Comparison of ENCODE assay signal across 1 cellular context in the genomic region with DNA sequence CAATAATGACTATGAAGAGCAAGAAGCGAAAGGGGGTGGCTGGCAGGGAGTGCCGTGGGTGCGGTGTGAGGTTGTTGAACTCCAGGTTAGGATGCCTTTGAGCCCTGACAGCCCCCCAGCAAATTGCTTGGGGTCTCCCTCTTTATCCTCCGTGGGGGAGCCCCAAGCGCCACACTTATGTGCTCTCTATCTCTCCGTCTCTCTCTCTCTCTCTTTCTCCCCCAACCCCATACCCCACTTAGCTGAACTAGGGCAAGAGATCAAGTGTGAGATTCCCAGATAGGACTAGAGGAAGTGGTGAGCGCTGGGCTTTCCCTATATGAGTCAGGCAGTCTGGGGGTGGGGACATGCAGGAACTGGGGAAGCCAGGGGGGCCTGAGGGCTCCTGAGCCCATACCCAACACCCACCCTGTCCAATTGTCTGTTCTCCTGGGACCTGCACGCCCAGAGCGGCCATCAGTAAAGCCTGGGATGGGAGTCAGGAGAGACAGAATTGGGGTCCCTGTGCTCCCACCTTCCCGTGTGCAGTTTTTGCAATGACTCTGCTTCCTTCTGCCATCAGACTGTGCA.
TF ChIP-seq lines count a peak whose summit lies in the region.

No MANE protein-coding gene starts in this region.

TF ChIP-seq in K562, 482 proteins besides CTCF, POLR2A, EP300 and RAD21 (continued from another document and continues in another):
- no peak for TF ChIP-seq ZNF518B (CRISPR knock-in tag; IDR thresholded peaks at IDR 0.05)
- TF ChIP-seq FUS (optimal IDR thresholded peaks at IDR 0.05; ENCODE audit: low read depth, low read length): no peak
- no peak for TF ChIP-seq MAX (CRISPR knock-in tag; IDR thresholded peaks at IDR 0.05)
- TF ChIP-seq ZC3H8 (IDR thresholded peaks at IDR 0.05): no peak
- no peak for TF ChIP-seq NR0B1 (IDR thresholded peaks at IDR 0.05; ENCODE audit: partially characterized antibody)
- TF ChIP-seq RB1 (IDR thresholded peaks at IDR 0.05; ENCODE audit: low read depth): no peak
- TF ChIP-seq ZNF655 (CRISPR knock-in tag; IDR thresholded peaks at IDR 0.05): no peak
- no peak for TF ChIP-seq ZSCAN29 (IDR thresholded peaks at IDR 0.05)
- peak; percentile 45 for TF ChIP-seq CBFA2T3 (IDR thresholded peaks at IDR 0.05)
- no peak for TF ChIP-seq CHD1 (IDR thresholded peaks at IDR 0.05; ENCODE audit: low read length)
- TF ChIP-seq, protein P1, sequence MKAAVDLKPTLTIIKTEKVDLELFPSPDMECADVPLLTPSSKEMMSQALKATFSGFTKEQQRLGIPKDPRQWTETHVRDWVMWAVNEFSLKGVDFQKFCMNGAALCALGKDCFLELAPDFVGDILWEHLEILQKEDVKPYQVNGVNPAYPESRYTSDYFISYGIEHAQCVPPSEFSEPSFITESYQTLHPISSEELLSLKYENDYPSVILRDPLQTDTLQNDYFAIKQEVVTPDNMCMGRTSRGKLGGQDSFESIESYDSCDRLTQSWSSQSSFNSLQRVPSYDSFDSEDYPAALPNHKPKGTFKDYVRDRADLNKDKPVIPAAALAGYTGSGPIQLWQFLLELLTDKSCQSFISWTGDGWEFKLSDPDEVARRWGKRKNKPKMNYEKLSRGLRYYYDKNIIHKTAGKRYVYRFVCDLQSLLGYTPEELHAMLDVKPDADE (conservative IDR thresholded peaks at IDR 0.05; ENCODE audit: control insufficient read depth, low read depth, low read length): no peak
- peak; percentile 86 for TF ChIP-seq ATF3 (IDR thresholded peaks at IDR 0.05)
- no peak for TF ChIP-seq ATF3 (CRISPR knock-in tag; conservative IDR thresholded peaks at IDR 0.05)
- TF ChIP-seq ZNF217 (CRISPR knock-in tag; IDR thresholded peaks at IDR 0.05): no peak
- TF ChIP-seq, protein P2, sequence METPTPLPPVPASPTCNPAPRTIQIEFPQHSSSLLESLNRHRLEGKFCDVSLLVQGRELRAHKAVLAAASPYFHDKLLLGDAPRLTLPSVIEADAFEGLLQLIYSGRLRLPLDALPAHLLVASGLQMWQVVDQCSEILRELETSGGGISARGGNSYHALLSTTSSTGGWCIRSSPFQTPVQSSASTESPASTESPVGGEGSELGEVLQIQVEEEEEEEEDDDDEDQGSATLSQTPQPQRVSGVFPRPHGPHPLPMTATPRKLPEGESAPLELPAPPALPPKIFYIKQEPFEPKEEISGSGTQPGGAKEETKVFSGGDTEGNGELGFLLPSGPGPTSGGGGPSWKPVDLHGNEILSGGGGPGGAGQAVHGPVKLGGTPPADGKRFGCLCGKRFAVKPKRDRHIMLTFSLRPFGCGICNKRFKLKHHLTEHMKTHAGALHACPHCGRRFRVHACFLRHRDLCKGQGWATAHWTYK (CRISPR knock-in tag; IDR thresholded peaks at IDR 0.05): no peak; the same call in 1 of the 2 replicates
- no peak for TF ChIP-seq TGIF2 (CRISPR knock-in tag; IDR thresholded peaks at IDR 0.05)
- no peak for TF ChIP-seq POU5F1 (IDR thresholded peaks at IDR 0.05; ENCODE audit: borderline replicate concordance, low read depth, low read length, partially characterized antibody)
- TF ChIP-seq FOXK1 (CRISPR knock-in tag; IDR thresholded peaks at IDR 0.05; ENCODE audit: borderline replicate concordance): no peak
- TF ChIP-seq NCOA2 (IDR thresholded peaks at IDR 0.05; ENCODE audit: partially characterized antibody in 2 of 2): no peak
- no peak for TF ChIP-seq TEAD2 (tag; IDR thresholded peaks at IDR 0.05)
- TF ChIP-seq, protein P3, sequence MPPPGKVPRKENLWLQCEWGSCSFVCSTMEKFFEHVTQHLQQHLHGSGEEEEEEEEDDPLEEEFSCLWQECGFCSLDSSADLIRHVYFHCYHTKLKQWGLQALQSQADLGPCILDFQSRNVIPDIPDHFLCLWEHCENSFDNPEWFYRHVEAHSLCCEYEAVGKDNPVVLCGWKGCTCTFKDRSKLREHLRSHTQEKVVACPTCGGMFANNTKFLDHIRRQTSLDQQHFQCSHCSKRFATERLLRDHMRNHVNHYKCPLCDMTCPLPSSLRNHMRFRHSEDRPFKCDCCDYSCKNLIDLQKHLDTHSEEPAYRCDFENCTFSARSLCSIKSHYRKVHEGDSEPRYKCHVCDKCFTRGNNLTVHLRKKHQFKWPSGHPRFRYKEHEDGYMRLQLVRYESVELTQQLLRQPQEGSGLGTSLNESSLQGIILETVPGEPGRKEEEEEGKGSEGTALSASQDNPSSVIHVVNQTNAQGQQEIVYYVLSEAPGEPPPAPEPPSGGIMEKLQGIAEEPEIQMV (tag; conservative IDR thresholded peaks at IDR 0.05; ENCODE audit: low read depth): no peak
- no peak for TF ChIP-seq NFRKB (IDR thresholded peaks at IDR 0.05; ENCODE audit: low read depth)
- TF ChIP-seq CHD7 (IDR thresholded peaks at IDR 0.05; ENCODE audit: low read depth, low read length): no peak
- peak; percentile 71; the same call in 1 of the 2 replicates for TF ChIP-seq NR2F6 (CRISPR knock-in tag; IDR thresholded peaks at IDR 0.05)
- TF ChIP-seq ZNF75A (CRISPR knock-in tag; IDR thresholded peaks at IDR 0.05): no peak
- no peak for TF ChIP-seq ZNF277 (CRISPR knock-in tag; IDR thresholded peaks at IDR 0.05; ENCODE audit: borderline replicate concordance)
- TF ChIP-seq ZKSCAN3 (CRISPR knock-in tag; IDR thresholded peaks at IDR 0.05): no peak
- no peak for TF ChIP-seq HEY1 (CRISPR knock-in tag; IDR thresholded peaks at IDR 0.05; ENCODE audit: borderline replicate concordance)
